10 cellular contexts compared by ENCODE assay signal in the genomic region with DNA sequence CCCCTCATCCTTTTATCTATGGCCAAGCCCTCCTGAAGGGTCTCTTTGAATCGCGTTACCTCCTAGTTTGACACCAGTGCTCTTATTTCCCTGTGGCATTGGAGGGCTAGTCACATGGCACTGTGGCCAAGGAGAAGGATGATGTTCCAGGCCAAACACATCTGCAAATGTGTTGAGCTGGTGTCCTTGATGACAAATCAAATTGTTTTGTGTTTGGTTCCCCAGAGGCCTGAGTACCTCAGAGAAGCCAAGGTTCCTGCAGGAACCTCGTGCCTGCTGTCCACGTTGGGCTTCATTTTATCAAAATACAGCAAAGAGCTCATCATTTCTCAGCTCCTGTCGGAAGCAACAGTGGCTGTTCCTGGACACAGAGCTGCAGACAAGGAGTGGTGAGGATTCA. TPM values are rescaled to one million over a fixed set of nuclear protein-coding genes. Genes with fewer than 3 reads are reported as not detected.
DNase-seq lines count a peak whose midpoint lies in the region; ATAC-seq, FAIRE-seq and TF ChIP-seq lines count a peak whose summit lies in the region.
"Had no signal": no experiment of that assay in that cellular context is flagged by ENCODE, and none has a peak within 500 bp of the region (broad histone marks: within the 10 kb centered on the region; RNA-seq: fewer than 3 reads in every experiment).

No MANE protein-coding gene starts in this region.

- no peak for ATAC-seq in GM21528 (IDR thresholded peaks at IDR 0.05; ENCODE audit: low FRiP score, unreplicated experiment)

- no peaks in the 10 kb centered on the region for H3K79me2 ChIP-seq in endothelial cell of umbilical vein (ENCODE audit: control insufficient read depth, insufficient read depth, low read length)

- no peak for FAIRE-seq in endothelial cell of umbilical vein (lab: Jason Lieb, UNC)

- H3K4me1 ChIP-seq in endothelial cell of umbilical vein (ENCODE audit: control insufficient read depth, extremely low read depth, insufficient read depth, low read length), result peaks cover 16% of the 10 kb centered on the region
- H3K4me1 ChIP-seq in thyroid gland, result peaks cover 0 to 11% of the 10 kb centered on the region in 2 donors
- H3K4me1 ChIP-seq: Caco-2 had no signal

- no TSS peak for BruUV-seq in endothelial cell of umbilical vein (replicated peaks; lab: Mats Ljungman, UMichigan)

- peak overlapping the region; percentile 74 for H3K27ac ChIP-seq in endothelial cell of umbilical vein (ENCODE audit: insufficient read depth, low read depth, low read length)
- peak overlapping the region in 2 of 3 donors; percentile 33 to 45 for H3K27ac ChIP-seq in thyroid gland

- no peaks in the 10 kb centered on the region for H3K27me3 Mint-ChIP-seq in activated T-helper 1 cell treated with anti-CD3 and anti-CD28 coated beads, Interleukin-12 subunit alpha, Interleukin-12 subunit beta, Interleukin-2, Interleukin-4 antibody, amounts not matched to agents 30 ng/mL and 10 ng/mL and 1 ng/mL, durations not matched to agents 14 hours and 24 hours and 36 hours (ENCODE audit: insufficient read depth)

- no peaks in the 10 kb centered on the region for H3K27me3 ChIP-seq in endothelial cell of umbilical vein (ENCODE audit: control insufficient read depth in 2 of 2, insufficient read depth in 2 of 2, low read length in 2 of 2)
- no peaks in the 10 kb centered on the region for H3K27me3 ChIP-seq in thyroid gland

- POLR2A ChIA-PET in endothelial cell of umbilical vein (lab: Charles Lee), result no interaction called here

- no peak for DNase-seq in activated T-helper 1 cell treated with anti-CD3 and anti-CD28 coated beads, Interleukin-12 subunit alpha, Interleukin-12 subunit beta, Interleukin-2, Interleukin-4 antibody, amounts not matched to agents 30 ng/mL and 10 ng/mL and 1 ng/mL, durations not matched to agents 14 hours and 24 hours and 36 hours (ENCODE audit: low spot score)
- DNase-seq in endothelial cell of umbilical vein (ENCODE audit: low read depth, low spot score), result no peak
- peak; percentile 11 for DNase-seq in mesenteric fat pad (ENCODE audit: low spot score)
- no peak for DNase-seq in thyroid gland
- DNase-seq in NCI-H524 (lab: John Stamatoyannopoulos, UW), result no peak
- no peak for DNase-seq in DMS 273 treated with DMSO at 0.1 percent for 48 hours (lab: John Stamatoyannopoulos, UW)
- no peak for DNase-seq in NOMO-1 (lab: John Stamatoyannopoulos, UW; ENCODE audit: unreplicated experiment in 2 of 2)
- DNase-seq: Caco-2, NCI-H187 had no signal

- dilution Hi-C loops in endothelial cell of umbilical vein (cut with MboI; ENCODE audit: extremely low pct_ligation_motif_present, low sequenced_read_pairs), result no loop called here

- CTCF ChIA-PET in endothelial cell of umbilical vein (lab: Charles Lee), result interaction anchor here (0.6 to 1.8 kb wide), 7 partner anchors 10 to 45 kb away, joined by 3 to 8 read pairs (median 3); a partner anchor contains a TSS

- no peak for TF ChIP-seq POLR2A in endothelial cell of umbilical vein (IDR thresholded peaks at IDR 0.05; ENCODE audit: low read depth, low read length)
- no peak for TF ChIP-seq POLR2A in thyroid gland (IDR thresholded peaks at IDR 0.05)

- H3K36me3 Mint-ChIP-seq in activated T-helper 1 cell treated with anti-CD3 and anti-CD28 coated beads, Interleukin-12 subunit alpha, Interleukin-12 subunit beta, Interleukin-2, Interleukin-4 antibody, amounts not matched to agents 30 ng/mL and 10 ng/mL and 1 ng/mL, durations not matched to agents 14 hours and 24 hours and 36 hours (ENCODE audit: low read depth), result peaks cover 12% of the 10 kb centered on the region

- H3K4me3 ChIP-seq in endothelial cell of umbilical vein (replicated peaks in 1 of 3; ENCODE audit: insufficient read depth in 1 of 3, low read depth in 1 of 3, low read length in 3 of 3), result no peak overlapping the region
- no peak overlapping the region for H3K4me3 ChIP-seq in thyroid gland (replicated peaks in 1 of 3)

- intact Hi-C loops in activated T-helper 1 cell treated with anti-CD3 and anti-CD28 coated beads, Interleukin-12 subunit alpha, Interleukin-12 subunit beta, Interleukin-2, Interleukin-4 antibody, amounts not matched to agents 30 ng/mL and 10 ng/mL and 1 ng/mL, durations not matched to agents 14 hours and 24 hours and 36 hours (cut with micrococcal nuclease), result no loop called here
- intact Hi-C loops in endothelial cell of umbilical vein (cut with micrococcal nuclease), result loop anchor here (1.0 kb wide), 1 partner anchor 21 kb away; a partner anchor contains a TSS
- intact Hi-C loops in thyroid gland (cut with DNase I), result no loop called here

- no peaks in the 10 kb centered on the region for H3K9me3 Mint-ChIP-seq in activated T-helper 1 cell treated with anti-CD3 and anti-CD28 coated beads, Interleukin-12 subunit alpha, Interleukin-12 subunit beta, Interleukin-2, Interleukin-4 antibody, amounts not matched to agents 30 ng/mL and 10 ng/mL and 1 ng/mL, durations not matched to agents 14 hours and 24 hours and 36 hours

- no peak for TF ChIP-seq CTCF in endothelial cell of umbilical vein (IDR thresholded peaks at IDR 0.05; ENCODE audit: extremely low read depth in 1 of 2, insufficient read depth in 1 of 2, low read depth in 1 of 2, low read length in 2 of 2)
- TF ChIP-seq CTCF in thyroid gland (IDR thresholded peaks at IDR 0.05), result no peak

- peak overlapping the region; percentile 5 for H3K27ac Mint-ChIP-seq in activated T-helper 1 cell treated with anti-CD3 and anti-CD28 coated beads, Interleukin-12 subunit alpha, Interleukin-12 subunit beta, Interleukin-2, Interleukin-4 antibody, amounts not matched to agents 30 ng/mL and 10 ng/mL and 1 ng/mL, durations not matched to agents 14 hours and 24 hours and 36 hours

- no peak overlapping the region for H3K4me2 ChIP-seq in endothelial cell of umbilical vein (ENCODE audit: insufficient read depth, low read length)

- H3K9me1 ChIP-seq in endothelial cell of umbilical vein (replicated peaks; ENCODE audit: control insufficient read depth, extremely low read depth, insufficient read depth, low read length), result no peaks in the 10 kb centered on the region

- H3K36me3 ChIP-seq in endothelial cell of umbilical vein (ENCODE audit: control insufficient read depth in 2 of 2, extremely low read depth in 1 of 2, insufficient read depth in 2 of 2, low read length in 2 of 2), result no peaks in the 10 kb centered on the region
- peaks cover 2% of the 10 kb centered on the region in 2 donors for H3K36me3 ChIP-seq in thyroid gland

- no peaks in the 10 kb centered on the region for H4K20me1 ChIP-seq in endothelial cell of umbilical vein (replicated peaks; ENCODE audit: control insufficient read depth, extremely low read depth, insufficient read depth, low read length)

- H3K9me3 ChIP-seq in endothelial cell of umbilical vein (replicated peaks; ENCODE audit: control insufficient read depth, insufficient read depth, low read length), result no peaks in the 10 kb centered on the region
- no peaks in the 10 kb centered on the region for H3K9me3 ChIP-seq in thyroid gland
- H3K9me3 ChIP-seq: Caco-2 had no signal

- no peak overlapping the region for H3K4me3 Mint-ChIP-seq in activated T-helper 1 cell treated with anti-CD3 and anti-CD28 coated beads, Interleukin-12 subunit alpha, Interleukin-12 subunit beta, Interleukin-2, Interleukin-4 antibody, amounts not matched to agents 30 ng/mL and 10 ng/mL and 1 ng/mL, durations not matched to agents 14 hours and 24 hours and 36 hours

- H3K4me1 Mint-ChIP-seq in activated T-helper 1 cell treated with anti-CD3 and anti-CD28 coated beads, Interleukin-12 subunit alpha, Interleukin-12 subunit beta, Interleukin-2, Interleukin-4 antibody, amounts not matched to agents 30 ng/mL and 10 ng/mL and 1 ng/mL, durations not matched to agents 14 hours and 24 hours and 36 hours (ENCODE audit: low read depth), result no peaks in the 10 kb centered on the region

- H2AFZ ChIP-seq in endothelial cell of umbilical vein (ENCODE audit: low read depth, low read length), result peak overlapping the region; percentile 24

- H3K9ac ChIP-seq in endothelial cell of umbilical vein (replicated peaks; ENCODE audit: extremely low read depth, insufficient read depth, low read length), result peak overlapping the region; percentile 18

- 76 to 90% methylated on average over 5 of the region's 5 CpGs for WGBS in thyroid gland, 2 donors

TF ChIP-seq in endothelial cell of umbilical vein, 7 proteins besides CTCF, POLR2A, EP300 and RAD21 (continues in another document):
- TF ChIP-seq MYC (IDR thresholded peaks at IDR 0.05; ENCODE audit: low read depth, low read length), result no peak
- no peak for TF ChIP-seq JUN (IDR thresholded peaks at IDR 0.05; ENCODE audit: borderline replicate concordance, insufficient read depth, insufficient read length, low read depth)
- no peak for TF ChIP-seq FOS (IDR thresholded peaks at IDR 0.05; ENCODE audit: borderline replicate concordance, insufficient read depth, low read length)

RNA-seq across cellular contexts. Expression of a gene that starts 20.7 kb away (rescaled TPM):
- 143 and 150 TPM in 2 replicates for total RNA-seq in activated T-helper 1 cell treated with anti-CD3 and anti-CD28 coated beads, Interleukin-12 subunit alpha, Interleukin-12 subunit beta, Interleukin-2, Interleukin-4 antibody, amounts not matched to agents 30 ng/mL and 10 ng/mL and 1 ng/mL, durations not matched to agents 14 hours and 24 hours and 36 hours
- total RNA-seq in endothelial cell of umbilical vein, result 325 and 327 TPM in 2 replicates
- polyA plus RNA-seq in endothelial cell of umbilical vein, result 476 and 710 TPM in 2 replicates
- polyA plus RNA-seq in endothelial cell of umbilical vein (2011; cell fraction: cytosol; rRNA removed), result 712 and 987 TPM in 2 replicates
- 211 and 347 TPM in 2 replicates for polyA plus RNA-seq in endothelial cell of umbilical vein (2011; cell fraction: nucleus; rRNA removed)
- polyA plus RNA-seq in endothelial cell of umbilical vein (2012), result 802 and 870 TPM in 2 replicates
- polyA minus RNA-seq in endothelial cell of umbilical vein, result 295 and 396 TPM in 2 replicates
- 168 TPM for polyA minus RNA-seq in endothelial cell of umbilical vein (2011; cell fraction: cytosol; rRNA and poly(A)+ RNA removed)
- polyA minus RNA-seq in endothelial cell of umbilical vein (2011; cell fraction: nucleus; rRNA and poly(A)+ RNA removed), result 45.3 and 47.6 TPM in 2 replicates
- 233 TPM for total RNA-seq in mesenteric fat pad
- 100 to 1,000 TPM; 428 to 631 (median 514) TPM for total RNA-seq in thyroid gland

RNA-seq across cellular contexts. Expression of a gene that starts 55.7 kb away (rescaled TPM):
- total RNA-seq in activated T-helper 1 cell treated with anti-CD3 and anti-CD28 coated beads, Interleukin-12 subunit alpha, Interleukin-12 subunit beta, Interleukin-2, Interleukin-4 antibody, amounts not matched to agents 30 ng/mL and 10 ng/mL and 1 ng/mL, durations not matched to agents 14 hours and 24 hours and 36 hours, result 78.1 and 78.5 TPM in 2 replicates
- 43.4 and 49.3 TPM in 2 replicates for total RNA-seq in endothelial cell of umbilical vein
- 22.2 and 28.4 TPM in 2 replicates for polyA plus RNA-seq in endothelial cell of umbilical vein
- 24.9 and 29.4 TPM in 2 replicates for polyA plus RNA-seq in endothelial cell of umbilical vein (2011; cell fraction: cytosol; rRNA removed)
- 14.5 and 17.5 TPM in 2 replicates for polyA plus RNA-seq in endothelial cell of umbilical vein (2011; cell fraction: nucleus; rRNA removed)
- polyA plus RNA-seq in endothelial cell of umbilical vein (2012), result 42.8 and 50.5 TPM in 2 replicates
- polyA minus RNA-seq in endothelial cell of umbilical vein, result 37.3 and 39.1 TPM in 2 replicates
- 35.5 TPM for polyA minus RNA-seq in endothelial cell of umbilical vein (2011; cell fraction: cytosol; rRNA and poly(A)+ RNA removed)
- polyA minus RNA-seq in endothelial cell of umbilical vein (2011; cell fraction: nucleus; rRNA and poly(A)+ RNA removed), result 14.1 and 15.6 TPM in 2 replicates
- total RNA-seq in mesenteric fat pad, result 62.9 TPM
- 10 to 100 TPM; 46.8 to 64.6 (median 56.7) TPM for total RNA-seq in thyroid gland
